In genomic region chr20:2507875-2508630, GRCh38 we compare ENCODE assay signal across 8 cellular contexts. TPM values are rescaled to one million over a fixed set of nuclear protein-coding genes. Genes with fewer than 3 reads are reported as not detected.
DNase-seq lines count a peak whose midpoint lies in the region; ATAC-seq, FAIRE-seq and TF ChIP-seq lines count a peak whose summit lies in the region.

No MANE protein-coding gene starts in this region.

- peak in 1 of 2 experiments; percentile 30; a peak in 1 of 4 replicates for TF ChIP-seq POLR2A in HepG2 (IDR thresholded peaks at IDR 0.05; ENCODE audit: insufficient read depth in 1 of 2, low read depth in 2 of 2, low read length in 2 of 2)

- TF ChIP-seq EP300 in HepG2 (IDR thresholded peaks at IDR 0.05; ENCODE audit: low read depth in 2 of 2, low read length in 2 of 2) (no peak), HepG2 (CRISPR knock-in tag; IDR thresholded peaks at IDR 0.05; ENCODE audit: borderline replicate concordance) (no peak)

- H3K27me3 ChIP-seq in KMS-11 (ENCODE audit: insufficient read depth, low read depth): no peaks in the 10 kb centered on the region
- no peaks in the 10 kb centered on the region for H3K27me3 ChIP-seq in brain microvascular endothelial cell (replicated peaks)
- peaks cover 0 to 2% of the 10 kb centered on the region in 2 experiments; a peak in 2 of 5 replicates for H3K27me3 ChIP-seq in HepG2 (ENCODE audit: control insufficient read depth in 1 of 2, insufficient read depth in 2 of 2, low read length in 2 of 2)
- H3K27me3 ChIP-seq in thymus (ENCODE audit: control insufficient read depth, insufficient read depth): peaks cover 5% of the 10 kb centered on the region

- H3K4me1 ChIP-seq in KMS-11 (ENCODE audit: low read depth, poor library complexity, severe bottlenecking) (no peaks in the 10 kb centered on the region), HepG2 (ENCODE audit: insufficient read depth, low read length) (peaks cover 25% of the 10 kb centered on the region), thymus (ENCODE audit: control insufficient read depth, insufficient read depth, low read length) (peaks cover 8% of the 10 kb centered on the region)

- H3K27ac Mint-ChIP-seq in activated T-cell treated with anti-CD3 and anti-CD28 coated beads, Interleukin-2, amount 50 U/mL, for 24 hours: peak overlapping the region; percentile 99

- no peaks in the 10 kb centered on the region for H4K20me1 ChIP-seq in KMS-11 (ENCODE audit: insufficient read depth)
- H4K20me1 ChIP-seq in HepG2 (ENCODE audit: insufficient read depth, low read length): no peaks in the 10 kb centered on the region

- TF ChIP-seq CTCF in KMS-11 (conservative IDR thresholded peaks at IDR 0.05; ENCODE audit: low read depth, low read length) (no peak), brain microvascular endothelial cell (IDR thresholded peaks at IDR 0.05; ENCODE audit: low read depth, low read length, missing control alignments) (no peak), HepG2 (CRISPR knock-in tag; IDR thresholded peaks at IDR 0.05) (no peak)

- H3K4me3 ChIP-seq in KMS-11 (IDR thresholded peaks at IDR 0.05; ENCODE audit: insufficient read depth, low read depth, low read length): no peak overlapping the region
- peak overlapping the region; percentile 95 for H3K4me3 ChIP-seq in brain microvascular endothelial cell (ENCODE audit: low read depth, low read length)
- peak overlapping the region; percentile 88 to 96 (median 91) for H3K4me3 ChIP-seq in HepG2 (replicated peaks in 1 of 3; ENCODE audit: insufficient read depth in 1 of 3, low read depth in 2 of 3, low read length in 3 of 3)
- peak overlapping the region; percentile 91 for H3K4me3 ChIP-seq in thymus (ENCODE audit: low read length)

- FAIRE-seq in HepG2 (lab: Jason Lieb, UNC): peak; percentile 44

- H2AFZ ChIP-seq in KMS-11 (ENCODE audit: low read depth) (peak overlapping the region; percentile 91), HepG2 (ENCODE audit: low read length) (peak overlapping the region; percentile 99)

- H3K36me3 Mint-ChIP-seq in activated T-cell treated with anti-CD3 and anti-CD28 coated beads, Interleukin-2, amount 50 U/mL, for 24 hours (ENCODE audit: low read depth): peaks cover 25% of the 10 kb centered on the region

- intact Hi-C loops in HepG2 (cut with micrococcal nuclease; ENCODE audit: unreplicated experiment): loop anchor here (2.0 kb wide), 1 partner anchor 37 kb away; the partner anchor contains the start of gene SNRPB

- peak; percentile 42 for DNase-seq in activated T-cell treated with anti-CD3 and anti-CD28 coated beads, Interleukin-2, amount 50 U/mL, for 24 hours
- DNase-seq in activated T-cell treated with anti-CD3 and anti-CD28 coated beads, Interleukin-2, amount 50 U/mL, for 1 hour: no peak
- DNase-seq in brain microvascular endothelial cell (no peak), HepG2 (ENCODE audit: low spot score) (peak; percentile 24), COR-L47 (lab: John Stamatoyannopoulos, UW) (no peak)

- ATAC-seq in HepG2: peak; percentile 44
- ATAC-seq in GM18873 (IDR thresholded peaks at IDR 0.05; ENCODE audit: low FRiP score, unreplicated experiment): no peak

- WGBS in HepG2 (ENCODE audit: low lambda C conversion rate): 8% methylated on average over 17 of the region's 22 CpGs
- WGBS in thymus: 28% methylated on average over 22 of the region's 22 CpGs

- H3K4me1 Mint-ChIP-seq in activated T-cell treated with anti-CD3 and anti-CD28 coated beads, Interleukin-2, amount 50 U/mL, for 24 hours (ENCODE audit: low read depth): peaks cover 25% of the 10 kb centered on the region

- in situ Hi-C loops in brain microvascular endothelial cell (cut with HindIII; ENCODE audit: low pct_ligation_motif_present, low sequenced_read_pairs) (no loop called here), HepG2 (cut with HindIII; ENCODE audit: extremely low pct_ligation_motif_present, low pct_unique_long_range_greater_than_20kb) (no loop called here)

- H3K9me3 Mint-ChIP-seq in activated T-cell treated with anti-CD3 and anti-CD28 coated beads, Interleukin-2, amount 50 U/mL, for 24 hours: no peaks in the 10 kb centered on the region

- H3K27ac ChIP-seq in KMS-11 (no peak overlapping the region), brain microvascular endothelial cell (peak overlapping the region; percentile 87), HepG2 (ENCODE audit: extremely low read length, insufficient read depth, low read length) (peak overlapping the region; percentile 79), thymus (ENCODE audit: low read depth) (no peak overlapping the region)

- H3K9ac ChIP-seq in KMS-11 (peak overlapping the region; percentile 60; the same call in 1 of the 2 replicates), HepG2 (ENCODE audit: insufficient read depth, low read depth, low read length) (peak overlapping the region; percentile 80)

- no peaks in the 10 kb centered on the region for H3K79me2 ChIP-seq in KMS-11 (ENCODE audit: insufficient read depth, low read depth)
- peaks cover 21% of the 10 kb centered on the region for H3K79me2 ChIP-seq in HepG2 (ENCODE audit: insufficient read depth, low read length)

- H3K4me2 ChIP-seq in KMS-11 (peak overlapping the region; percentile 57), HepG2 (ENCODE audit: low read depth, low read length) (peak overlapping the region; percentile 99)

- CTCF ChIA-PET in HepG2 (lab: Yijun Ruan, JAX; ENCODE audit: low intra/inter-chr PET ratio, low total read pairs): interaction anchor here (1.2 kb wide), 1 partner anchor 16 kb away, joined by 3 read pairs; no protein-coding TSS in a partner anchor

- TF ChIP-seq RAD21 in HepG2 (CRISPR knock-in tag; IDR thresholded peaks at IDR 0.05): no peak

- POLR2A ChIA-PET in HepG2 (lab: Yijun Ruan, JAX): interaction anchor here (0.9 to 3.8 kb wide), 4 partner anchors 15 to 144 kb away, joined by 3 to 32 read pairs (median 15); partner anchors contain the start of genes NOP56 and SNRPB

- peak overlapping the region; percentile 99 for H3K4me3 Mint-ChIP-seq in activated T-cell treated with anti-CD3 and anti-CD28 coated beads, Interleukin-2, amount 50 U/mL, for 24 hours

- H3K9me3 ChIP-seq in HepG2 (ENCODE audit: low read length) (no peaks in the 10 kb centered on the region), thymus (ENCODE audit: control insufficient read depth) (no peaks in the 10 kb centered on the region)

- TSS peak; percentile 55 for BruUV-seq in HepG2 (replicated peaks; lab: Mats Ljungman, UMichigan)

- H3K36me3 ChIP-seq in KMS-11 (ENCODE audit: insufficient read depth): no peaks in the 10 kb centered on the region
- H3K36me3 ChIP-seq in brain microvascular endothelial cell (replicated peaks): no peaks in the 10 kb centered on the region
- no peaks in the 10 kb centered on the region for H3K36me3 ChIP-seq in HepG2 (replicated peaks in 1 of 2; ENCODE audit: control insufficient read depth in 1 of 2, insufficient read depth in 2 of 2, low read length in 2 of 2)
- no peaks in the 10 kb centered on the region for H3K36me3 ChIP-seq in thymus (ENCODE audit: control insufficient read depth, insufficient read depth)

- peaks cover 17% of the 10 kb centered on the region for H3K27me3 Mint-ChIP-seq in activated T-cell treated with anti-CD3 and anti-CD28 coated beads, Interleukin-2, amount 50 U/mL, for 24 hours

RNA-seq across cellular contexts. Expression of gene ZNF343, which starts 0.7 kb away (rescaled TPM):
- total RNA-seq in HepG2 (2016; rRNA removed; fragmentation: Illumina TruSeq; extraction: Trizol): 22.1 and 28.8 TPM in 2 replicates
- total RNA-seq in HepG2 (2016; cell fraction: cytosol; rRNA removed; fragmentation: Illumina TruSeq; extraction: Trizol; ENCODE audit: low read depth): 4.5 and 6.2 TPM in 2 replicates
- total RNA-seq in HepG2 (2016; cell fraction: insoluble cytoplasmic fraction; rRNA removed; fragmentation: Illumina TruSeq; extraction: Trizol): 22.4 and 26.5 TPM in 2 replicates
- 15.3 and 17.5 TPM in 2 replicates for total RNA-seq in HepG2 (2016; cell fraction: membrane; rRNA removed; fragmentation: Illumina TruSeq; extraction: Trizol)
- total RNA-seq in HepG2 (2016; cell fraction: nucleus; rRNA removed; fragmentation: Illumina TruSeq; extraction: Trizol): 21.9 and 23.7 TPM in 2 replicates
- polyA plus RNA-seq in HepG2 (2011; rRNA removed) (16.4 and 17.0 TPM in 2 replicates), thymus (5.4 TPM)
- 8.7 and 11.5 TPM in 2 replicates for polyA plus RNA-seq in HepG2 (2011; cell fraction: cytosol; rRNA removed)
- polyA plus RNA-seq in HepG2 (2011; cell fraction: nucleus; rRNA removed): 27.9 and 31.1 TPM in 2 replicates
- 13.6 and 14.9 TPM in 2 replicates for polyA plus RNA-seq in HepG2 (2012)
- 2.1 and 3.0 TPM in 2 replicates for polyA plus RNA-seq in HepG2 (2016; cell fraction: cytosol; fragmentation: Illumina TruSeq; extraction: Trizol; ENCODE audit: low read depth)
- 18.9 and 19.0 TPM in 2 replicates for polyA plus RNA-seq in HepG2 (2016; cell fraction: insoluble cytoplasmic fraction; fragmentation: Illumina TruSeq; extraction: Trizol; ENCODE audit: low read depth)
- polyA plus RNA-seq in HepG2 (2016; cell fraction: membrane; fragmentation: Illumina TruSeq; extraction: Trizol; ENCODE audit: low read depth): 4.9 and 6.7 TPM in 2 replicates
- 40.2 and 44.5 TPM in 2 replicates for polyA plus RNA-seq in HepG2 (2016; cell fraction: nucleus; fragmentation: Illumina TruSeq; extraction: Trizol; ENCODE audit: insufficient read depth, low read depth)
- 8.3 and 15.8 TPM in 2 replicates for polyA minus RNA-seq in HepG2 (2011; rRNA and poly(A)+ RNA removed; ENCODE audit: low replicate concordance)
- 10.1 and 14.8 TPM in 2 replicates for polyA minus RNA-seq in HepG2 (2011; cell fraction: cytosol; rRNA and poly(A)+ RNA removed)
- polyA minus RNA-seq in HepG2 (2011; cell fraction: nucleus; rRNA and poly(A)+ RNA removed): 21.9 and 37.8 TPM in 2 replicates

RNA-seq across cellular contexts. Expression of gene TMC2, which starts 28.3 kb away (rescaled TPM):
- not detected in 2 replicates for total RNA-seq in HepG2 (2016; rRNA removed; fragmentation: Illumina TruSeq; extraction: Trizol)
- total RNA-seq in HepG2 (2016; cell fraction: cytosol; rRNA removed; fragmentation: Illumina TruSeq; extraction: Trizol; ENCODE audit: low read depth): not detected in 2 replicates
- 0.04 TPM in 1 of 2 replicates, not detected in the other for total RNA-seq in HepG2 (2016; cell fraction: insoluble cytoplasmic fraction; rRNA removed; fragmentation: Illumina TruSeq; extraction: Trizol)
- not detected in 2 replicates for total RNA-seq in HepG2 (2016; cell fraction: membrane; rRNA removed; fragmentation: Illumina TruSeq; extraction: Trizol)
- not detected in 2 replicates for total RNA-seq in HepG2 (2016; cell fraction: nucleus; rRNA removed; fragmentation: Illumina TruSeq; extraction: Trizol)
- polyA plus RNA-seq in HepG2 (2011; rRNA removed) (0.03 TPM in 1 of 2 replicates, not detected in the other), thymus (0.05 TPM)
- not detected in 2 replicates for polyA plus RNA-seq in HepG2 (2011; cell fraction: cytosol; rRNA removed)
- polyA plus RNA-seq in HepG2 (2011; cell fraction: nucleus; rRNA removed): not detected in 2 replicates
- polyA plus RNA-seq in HepG2 (2012): 0.07 TPM in 1 of 2 replicates, not detected in the other
- not detected in 2 replicates for polyA plus RNA-seq in HepG2 (2016; cell fraction: cytosol; fragmentation: Illumina TruSeq; extraction: Trizol; ENCODE audit: low read depth)
- not detected in 2 replicates for polyA plus RNA-seq in HepG2 (2016; cell fraction: insoluble cytoplasmic fraction; fragmentation: Illumina TruSeq; extraction: Trizol; ENCODE audit: low read depth)
- polyA plus RNA-seq in HepG2 (2016; cell fraction: membrane; fragmentation: Illumina TruSeq; extraction: Trizol; ENCODE audit: low read depth): not detected in 2 replicates
- not detected in 2 replicates for polyA plus RNA-seq in HepG2 (2016; cell fraction: nucleus; fragmentation: Illumina TruSeq; extraction: Trizol; ENCODE audit: insufficient read depth, low read depth)
- polyA minus RNA-seq in HepG2 (2011; rRNA and poly(A)+ RNA removed; ENCODE audit: low replicate concordance): not detected in 2 replicates
- not detected in 2 replicates for polyA minus RNA-seq in HepG2 (2011; cell fraction: cytosol; rRNA and poly(A)+ RNA removed)
- not detected in 2 replicates for polyA minus RNA-seq in HepG2 (2011; cell fraction: nucleus; rRNA and poly(A)+ RNA removed)

RNA-seq across cellular contexts. Expression of gene SNRPB, which starts 37.5 kb away (rescaled TPM):
- 778 and 844 TPM in 2 replicates for total RNA-seq in HepG2 (2016; rRNA removed; fragmentation: Illumina TruSeq; extraction: Trizol)
- 240 and 247 TPM in 2 replicates for total RNA-seq in HepG2 (2016; cell fraction: cytosol; rRNA removed; fragmentation: Illumina TruSeq; extraction: Trizol; ENCODE audit: low read depth)
- total RNA-seq in HepG2 (2016; cell fraction: insoluble cytoplasmic fraction; rRNA removed; fragmentation: Illumina TruSeq; extraction: Trizol): 807 and 874 TPM in 2 replicates
- total RNA-seq in HepG2 (2016; cell fraction: membrane; rRNA removed; fragmentation: Illumina TruSeq; extraction: Trizol): 271 and 293 TPM in 2 replicates
- 288 and 319 TPM in 2 replicates for total RNA-seq in HepG2 (2016; cell fraction: nucleus; rRNA removed; fragmentation: Illumina TruSeq; extraction: Trizol)
- 473 and 489 TPM in 2 replicates for polyA plus RNA-seq in HepG2 (2011; rRNA removed)
- polyA plus RNA-seq in HepG2 (2011; cell fraction: cytosol; rRNA removed): 454 and 565 TPM in 2 replicates
- 241 and 254 TPM in 2 replicates for polyA plus RNA-seq in HepG2 (2011; cell fraction: nucleus; rRNA removed)
- 287 and 337 TPM in 2 replicates for polyA plus RNA-seq in HepG2 (2012)
- 214 and 218 TPM in 2 replicates for polyA plus RNA-seq in HepG2 (2016; cell fraction: cytosol; fragmentation: Illumina TruSeq; extraction: Trizol; ENCODE audit: low read depth)
- 583 and 611 TPM in 2 replicates for polyA plus RNA-seq in HepG2 (2016; cell fraction: insoluble cytoplasmic fraction; fragmentation: Illumina TruSeq; extraction: Trizol; ENCODE audit: low read depth)
- polyA plus RNA-seq in HepG2 (2016; cell fraction: membrane; fragmentation: Illumina TruSeq; extraction: Trizol; ENCODE audit: low read depth): 190 and 196 TPM in 2 replicates
- 401 and 413 TPM in 2 replicates for polyA plus RNA-seq in HepG2 (2016; cell fraction: nucleus; fragmentation: Illumina TruSeq; extraction: Trizol; ENCODE audit: insufficient read depth, low read depth)
- 137 and 221 TPM in 2 replicates for polyA minus RNA-seq in HepG2 (2011; rRNA and poly(A)+ RNA removed; ENCODE audit: low replicate concordance)
- polyA minus RNA-seq in HepG2 (2011; cell fraction: cytosol; rRNA and poly(A)+ RNA removed): 125 and 146 TPM in 2 replicates
- 61.2 and 82.5 TPM in 2 replicates for polyA minus RNA-seq in HepG2 (2011; cell fraction: nucleus; rRNA and poly(A)+ RNA removed)
- 149 TPM for polyA plus RNA-seq in thymus

Comparison
In these comparisons a context has a peak if more than half of its experiments do, and no peak if none do; other contexts are left out.
1. DNase-seq: peak in activated T-cell treated with anti-CD3 and anti-CD28 coated beads, Interleukin-2, amount 50 U/mL, for 24 hours (single experiment) and HepG2 (single experiment); none in activated T-cell treated with anti-CD3 and anti-CD28 coated beads, Interleukin-2, amount 50 U/mL, for 1 hour (single experiment), brain microvascular endothelial cell (single experiment) and COR-L47 (single experiment).
2. H3K27ac ChIP-seq: peak in brain microvascular endothelial cell (single experiment) and HepG2 (single experiment); none in KMS-11 (single experiment) and thymus (single experiment).